ENCODE assay signal across 8 cellular contexts in the genomic region with DNA sequence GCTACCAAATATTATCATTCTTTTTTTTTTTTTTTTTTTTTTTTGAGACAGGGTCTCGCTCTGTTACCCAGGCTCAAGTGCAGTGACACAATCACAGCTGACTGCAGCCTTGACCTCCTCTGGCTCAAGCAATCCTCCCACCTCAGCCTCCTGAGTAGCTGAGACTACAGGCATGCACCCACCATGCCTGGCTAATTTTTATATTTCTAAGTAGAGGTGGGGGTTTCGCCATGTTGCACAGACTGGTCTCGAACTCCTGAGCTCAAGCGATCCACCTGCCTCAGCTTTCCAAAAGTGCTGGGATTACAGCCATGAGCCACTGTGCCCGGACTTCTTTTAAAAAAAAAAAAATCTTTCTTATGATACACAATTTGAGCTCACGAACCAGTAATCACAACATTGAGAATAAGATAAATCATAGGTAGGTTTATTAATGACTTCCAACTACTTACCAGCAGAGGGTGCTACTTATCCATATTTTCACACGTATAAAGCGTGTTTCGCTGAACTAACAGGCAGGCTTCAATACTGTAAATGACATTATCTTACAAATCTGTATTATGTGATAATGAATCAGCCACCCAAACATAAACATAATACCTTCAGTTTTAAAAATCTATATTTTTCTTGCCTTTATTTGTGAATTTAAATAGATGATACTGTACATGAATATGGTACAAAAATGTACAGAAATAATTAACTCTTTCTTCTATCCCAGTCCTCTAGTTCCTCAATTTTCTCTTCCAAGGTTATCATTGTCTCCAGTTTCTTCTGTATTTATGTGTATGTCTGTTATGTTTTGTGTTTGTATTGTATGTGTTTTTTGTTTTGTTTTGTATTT. TPM values are rescaled to one million over a fixed set of nuclear protein-coding genes. Genes with fewer than 3 reads are reported as not detected.
DNase-seq lines count a peak whose midpoint lies in the region; ATAC-seq and TF ChIP-seq lines count a peak whose summit lies in the region.

No MANE protein-coding gene starts in this region.

- DNase-seq in D341Med (ENCODE audit: low spot score) (peak; percentile 59), PC-9 (peak in 1 of 2 experiments; percentile 49), dermis blood vessel endothelial cell (peak; percentile 79), lung (ENCODE audit: low spot score) (no peak), aorta (no peak)

- H3K27ac ChIP-seq in PC-9, result no peak overlapping the region
- H3K27ac ChIP-seq in lung (ENCODE audit: low read depth in 1 of 2, low read length in 1 of 2), result no peak overlapping the region
- H3K27ac ChIP-seq in aorta (ENCODE audit: low read depth in 1 of 2, low read length in 2 of 2), result no peak overlapping the region

- intact Hi-C loops in PC-9 (cut with micrococcal nuclease; ENCODE audit: unreplicated experiment), result loop anchor here (1.0 to 10.0 kb wide), 5 partner anchors 139 to 1703 kb away; no protein-coding TSS in a partner anchor
- intact Hi-C loops in aorta (cut with DNase I), result loop anchor here (2.0 kb wide), 1 partner anchor 139 kb away; no protein-coding TSS in a partner anchor

- WGBS in lung, 2 donors, result 34% methylated on average over 9 of the region's 9 CpGs
- WGBS in aorta, 2 donors, result 23 to 34% methylated on average over 9 of the region's 9 CpGs

- no peaks in the 10 kb centered on the region for H3K36me3 ChIP-seq in PC-9 (ENCODE audit: low read depth)
- no peaks in the 10 kb centered on the region for H3K36me3 ChIP-seq in lung (ENCODE audit: control insufficient read depth in 2 of 2, insufficient read depth in 2 of 2, low read length in 2 of 2)
- H3K36me3 ChIP-seq in aorta (ENCODE audit: control insufficient read depth in 1 of 2, insufficient read depth in 2 of 2, low read length in 1 of 2), result no peaks in the 10 kb centered on the region

- TF ChIP-seq CTCF in LNCAP (IDR thresholded peaks at IDR 0.05) (peak; percentile 62; the same call in 1 of the 2 replicates), PC-9 (conservative IDR thresholded peaks at IDR 0.05) (peak; percentile 82), lung (IDR thresholded peaks at IDR 0.05; ENCODE audit: control extremely low read depth, extremely low read depth) (peak; percentile 77)

- POLR2A ChIA-PET in PC-9 (lab: Charles Lee; ENCODE audit: unreplicated experiment), result interaction anchor here (0.6 to 0.7 kb wide), 2 partner anchors 18 to 405 kb away, joined by 13 to 15 read pairs; no protein-coding TSS in a partner anchor

- H3K79me2 ChIP-seq in PC-9 (ENCODE audit: low read depth), result no peaks in the 10 kb centered on the region

- CTCF ChIA-PET in PC-9 (lab: Charles Lee), result interaction anchor here (0.6 to 1.0 kb wide), 7 partner anchors 53 to 1842 kb away, joined by 3 to 7 read pairs (median 4); no protein-coding TSS in a partner anchor

- H3K27me3 ChIP-seq in PC-9 (ENCODE audit: insufficient read depth, low read depth) (no peaks in the 10 kb centered on the region), lung (ENCODE audit: control insufficient read depth, insufficient read depth) (no peaks in the 10 kb centered on the region), aorta (ENCODE audit: control insufficient read depth in 1 of 2, insufficient read depth in 2 of 2, low read length in 1 of 2) (no peaks in the 10 kb centered on the region)

- H3F3A ChIP-seq in PC-9 (ENCODE audit: insufficient read depth, low read depth), result no peaks in the 10 kb centered on the region

- no TSS peak for BruUV-seq in PC-9 (replicated peaks; lab: Mats Ljungman, UMichigan)

- H2AFZ ChIP-seq in PC-9, result no peak overlapping the region

- H4K20me1 ChIP-seq in PC-9 (ENCODE audit: insufficient read depth), result no peaks in the 10 kb centered on the region

- no peaks in the 10 kb centered on the region for H3K4me1 ChIP-seq in PC-9 (replicated peaks; ENCODE audit: insufficient read depth)
- no peaks in the 10 kb centered on the region for H3K4me1 ChIP-seq in lung (ENCODE audit: control insufficient read depth in 2 of 2, insufficient read depth in 2 of 2, low read length in 2 of 2)
- H3K4me1 ChIP-seq in aorta (ENCODE audit: control insufficient read depth in 1 of 2, insufficient read depth in 2 of 2, low read length in 2 of 2), result no peaks in the 10 kb centered on the region

- no peaks in the 10 kb centered on the region for H3K9me3 ChIP-seq in PC-9 (ENCODE audit: insufficient read depth, low read depth)
- no peaks in the 10 kb centered on the region for H3K9me3 ChIP-seq in lung (ENCODE audit: control insufficient read depth in 2 of 2, insufficient read depth in 1 of 2, low read length in 1 of 2)
- no peaks in the 10 kb centered on the region for H3K9me3 ChIP-seq in aorta (ENCODE audit: control insufficient read depth, low read length)

- ATAC-seq in GM19438 (IDR thresholded peaks at IDR 0.05; ENCODE audit: low read depth, unreplicated experiment), result peak; percentile 60
- ATAC-seq in lung (ENCODE audit: insufficient read depth, low FRiP score), result peak; percentile 86
- peak; percentile 87 for ATAC-seq in aorta (ENCODE audit: low FRiP score)
- ATAC-seq in GM21528 (IDR thresholded peaks at IDR 0.05; ENCODE audit: low FRiP score, unreplicated experiment), result no peak

- no peak overlapping the region for H3K4me2 ChIP-seq in PC-9

- H3K4me3 ChIP-seq in PC-9, result no peak overlapping the region
- H3K4me3 ChIP-seq in lung, result no peak overlapping the region
- no peak overlapping the region for H3K4me3 ChIP-seq in aorta (ENCODE audit: low read length in 2 of 2)

- H3K9me2 ChIP-seq in PC-9 (ENCODE audit: insufficient read depth), result no peaks in the 10 kb centered on the region

RNA-seq across cellular contexts. Expression of gene BCAT1, which starts 42.5 kb away (rescaled TPM):
- 75.4 and 78.6 TPM in 2 replicates for total RNA-seq in PC-9 (2021)
- total RNA-seq in dermis blood vessel endothelial cell, result 103 and 166 TPM in 2 replicates
- total RNA-seq in lung, result 10 to 100 TPM; 61.3 to 94.9 TPM
- 10 to 100 TPM; 11.7 to 20.5 TPM for polyA plus RNA-seq in lung
- 10 to 100 TPM; 27.7 to 47.3 TPM for total RNA-seq in aorta
- 10 to 100 TPM in 1 of 2 donors, 1 to 10 TPM in 1; 3.8 to 15.9 TPM for polyA plus RNA-seq in aorta

Comparison
In these comparisons a context has a peak if more than half of its experiments do, and no peak if none do; other contexts are left out.
1. DNase-seq: peak in D341Med (single experiment) and dermis blood vessel endothelial cell (single experiment); none in lung (single experiment) and aorta (0 of 2).
2. Peak in every context shown above with its lines, with median percentiles within 50 percentile points of each other: CTCF ChIP-seq.